24 cellular contexts compared by ENCODE assay signal in the genomic region with DNA sequence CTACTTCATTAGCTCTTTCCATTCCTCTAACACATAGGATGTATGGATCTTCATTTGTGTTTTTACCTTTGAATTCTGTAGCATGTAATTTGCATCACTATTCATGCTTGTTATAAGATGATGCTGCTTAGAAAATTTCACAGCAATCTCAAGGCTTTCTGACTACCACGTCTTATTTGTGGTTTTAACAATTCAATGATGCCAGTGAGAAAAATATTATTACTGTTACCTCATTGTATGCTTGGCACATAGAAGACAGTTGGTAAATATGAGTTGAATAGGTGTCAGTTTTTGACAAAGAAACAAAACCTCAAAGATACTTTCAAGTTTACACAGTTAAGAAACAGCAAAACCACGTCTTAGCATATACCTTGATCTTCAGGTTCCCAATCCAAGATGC.
DNase-seq lines count a peak whose midpoint lies in the region; ATAC-seq, FAIRE-seq and TF ChIP-seq lines count a peak whose summit lies in the region.
"Had no signal": no experiment of that assay in that cellular context is flagged by ENCODE, and none has a peak within 500 bp of the region (broad histone marks: within the 10 kb centered on the region; RNA-seq: fewer than 3 reads in every experiment).

No MANE protein-coding gene starts in this region.

- H3K9me3 ChIP-seq in SJSA1 (replicated peaks), result peaks cover 9% of the 10 kb centered on the region
- H3K9me3 ChIP-seq: BE2C, BLaER1 had no signal

- DNase-seq in SJSA1 (ENCODE audit: low read depth in 1 of 2, low spot score in 2 of 2), result no peak
- peak; percentile 2 for DNase-seq in bronchial epithelial cell (ENCODE audit: low read depth)
- no peak for DNase-seq in NCI-H2029 (lab: John Stamatoyannopoulos, UW)
- DNase-seq: 8988T; ACHN; BE2C; C1 segment of cervical spinal cord; CD4-positive, alpha-beta memory T cell; CD4-positive, CD25-positive, alpha-beta regulatory T cell; CD8-positive, alpha-beta memory T cell; COR-L47; DMS 273 treated with DMSO at 0.1 percent for 48 hours; DMS153; DMS53; DMS79; DND-41; EL; GDM1 had no signal

- H3K36me3 ChIP-seq in SJSA1 (no peaks in the 10 kb centered on the region), bronchial epithelial cell (ENCODE audit: control insufficient read depth, insufficient read depth, low read length) (no peaks in the 10 kb centered on the region)
- H3K36me3 ChIP-seq: BE2C, BLaER1 had no signal

- H3K27me3 ChIP-seq in SJSA1 (replicated peaks), result no peaks in the 10 kb centered on the region
- no peaks in the 10 kb centered on the region for H3K27me3 ChIP-seq in bronchial epithelial cell (ENCODE audit: control insufficient read depth, insufficient read depth, low read length)
- H3K27me3 ChIP-seq: BE2C, BLaER1 had no signal

- TF ChIP-seq CTCF in bronchial epithelial cell (IDR thresholded peaks at IDR 0.05; ENCODE audit: insufficient read depth, low read length, severe bottlenecking), result no peak

- peak overlapping the region; percentile 96 for H3K27ac ChIP-seq in SJSA1
- H3K27ac ChIP-seq: BLaER1 had no signal

- no peak for FAIRE-seq in bronchial epithelial cell (lab: Jason Lieb, UNC)
- FAIRE-seq: A204.1, GM12892, GM19239 had no signal

- ATAC-seq in HG03460 (IDR thresholded peaks at IDR 0.05; ENCODE audit: unreplicated experiment) (no peak), GM21367 (IDR thresholded peaks at IDR 0.05; ENCODE audit: unreplicated experiment) (no peak)

- H3K4me1 ChIP-seq in SJSA1 (replicated peaks), result peaks cover 25% of the 10 kb centered on the region
- H3K4me1 ChIP-seq: BE2C, BLaER1 had no signal

- H3K4me3 ChIP-seq in SJSA1, result no peak overlapping the region
- H3K4me3 ChIP-seq in bronchial epithelial cell (ENCODE audit: low read depth, low read length), result no peak overlapping the region
- H3K4me3 ChIP-seq: BLaER1 had no signal
